1 cellular context compared by ENCODE assay signal in genomic region chr7:112421666-112422486, GRCh38.
TF ChIP-seq lines count a peak whose summit lies in the region.

No MANE protein-coding gene starts in this region.

TF ChIP-seq in GM23338, 12 proteins besides CTCF, POLR2A, EP300 and RAD21 (continued from another document):
- TF ChIP-seq ZNF462 (CRISPR knock-in tag; IDR thresholded peaks at IDR 0.05) = no peak
TF ChIP-seq in GM23338: peak in this region for 0.
